ENCODE assay signal across 9 cellular contexts in the genomic region with DNA sequence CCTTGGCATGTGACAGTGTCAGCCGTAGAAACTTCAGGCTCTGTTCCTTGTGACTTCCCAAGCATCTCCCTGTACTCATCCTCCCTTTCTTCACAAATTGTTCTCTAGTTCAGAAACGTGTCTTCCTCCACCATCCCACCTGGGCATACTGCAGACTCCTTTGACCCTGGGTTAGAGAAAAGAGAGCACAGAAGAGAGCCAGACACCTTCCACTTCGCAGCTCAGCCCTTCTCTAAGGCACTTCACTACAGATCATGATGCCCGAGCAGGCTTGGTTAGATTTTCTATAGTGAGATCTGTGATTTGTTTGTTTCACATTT.
A peak's percentile ranks its signal among the peaks of the same experiment; 100 is the strongest.
DNase-seq lines count a peak whose midpoint lies in the region; ATAC-seq, FAIRE-seq and TF ChIP-seq lines count a peak whose summit lies in the region.
"Had no signal": no experiment of that assay in that cellular context is flagged by ENCODE, and none has a peak within 500 bp of the region (broad histone marks: within the 10 kb centered on the region; RNA-seq: fewer than 3 reads in every experiment).

No MANE protein-coding gene starts in this region.

- intact Hi-C loops in mammary epithelial cell (cut with micrococcal nuclease) = loop anchor here (1.0 to 5.0 kb wide), 2 partner anchors 205 to 1310 kb away; no protein-coding TSS in a partner anchor
- intact Hi-C loops in breast epithelium (cut with DNase I; ENCODE audit: low total_unique reads) = no loop called here
- intact Hi-C loops in PC-3 (cut with micrococcal nuclease) = loop anchor here (10.0 kb wide), 1 partner anchor 398 kb away; no protein-coding TSS in a partner anchor

- dilution Hi-C loops in mammary epithelial cell (cut with HindIII; ENCODE audit: low sequenced_read_pairs) = no loop called here

- H3K79me2 ChIP-seq in mammary epithelial cell (ENCODE audit: insufficient read depth, low read length) (no peaks in the 10 kb centered on the region), PC-3 (ENCODE audit: low read length) (no peaks in the 10 kb centered on the region)

- peak; percentile 40 for FAIRE-seq in urothelium cell line (lab: Jason Lieb, UNC)
- no peak for FAIRE-seq in H54 (lab: Jason Lieb, UNC)
- FAIRE-seq: islet of Langerhans had no signal

- H3F3A ChIP-seq in PC-3 (ENCODE audit: low read length, unreplicated experiment) = no peaks in the 10 kb centered on the region

- TF ChIP-seq CTCF in mammary epithelial cell (conservative IDR thresholded peaks at IDR 0.05 in 1 of 2, IDR thresholded peaks at IDR 0.05 in 1 of 2; ENCODE audit: extremely low read depth in 1 of 2, insufficient read depth in 1 of 2, low read depth in 1 of 2, low read length in 2 of 2) (no peak), breast epithelium (IDR thresholded peaks at IDR 0.05) (peak in 1 of 3 donors; percentile 4), PC-3 (conservative IDR thresholded peaks at IDR 0.05; ENCODE audit: low read depth, low read length) (no peak; the same call in 1 of the 2 replicates)

- DNase-seq in mammary epithelial cell = no peak
- no peak for DNase-seq in breast epithelium (ENCODE audit: low spot score in 2 of 2)
- no peak for DNase-seq in PC-3
- DNase-seq in urothelium cell line (ENCODE audit: low spot score) = no peak
- no peak for DNase-seq in HEK293T (ENCODE audit: extremely low spot score)
- DNase-seq in erythroblast (lab: John Stamatoyannopoulos, UW) = no peak
- no peak for DNase-seq in H54 (ENCODE audit: insufficient read length, low spot score)

- POLR2A ChIA-PET in PC-3 (lab: Charles Lee; ENCODE audit: unreplicated experiment) = no interaction called here
- POLR2A ChIA-PET in HEK293T (lab: Yijun Ruan, JAX) = no interaction called here

- H4K20me1 ChIP-seq in mammary epithelial cell (ENCODE audit: insufficient read depth, low read length) = no peaks in the 10 kb centered on the region
- H4K20me1 ChIP-seq in PC-3 (ENCODE audit: low read length) = no peaks in the 10 kb centered on the region

- BruUV-seq in mammary epithelial cell (replicated peaks; lab: Mats Ljungman, UMichigan) (no TSS peak), PC-3 (replicated peaks; lab: Mats Ljungman, UMichigan) (no TSS peak)

- no peak overlapping the region for H3K9ac ChIP-seq in mammary epithelial cell (ENCODE audit: insufficient read depth, low read length)
- H3K9ac ChIP-seq in PC-3 (ENCODE audit: low read length) = no peak overlapping the region

- H2AFZ ChIP-seq in mammary epithelial cell (ENCODE audit: low read depth, low read length) = peak overlapping the region; percentile 5
- peak overlapping the region; percentile 36; the same call in 1 of the 2 replicates for H2AFZ ChIP-seq in PC-3 (ENCODE audit: low read length)

- H3K4me2 ChIP-seq in mammary epithelial cell (ENCODE audit: insufficient read depth, low read depth, low read length) (no peak overlapping the region), PC-3 (ENCODE audit: low read length) (peak overlapping the region; percentile 15; the same call in 1 of the 2 replicates)

- no peak overlapping the region for H3K4me3 ChIP-seq in mammary epithelial cell (replicated peaks in 1 of 3; ENCODE audit: insufficient read depth in 1 of 3, low read depth in 2 of 3, low read length in 3 of 3)
- H3K4me3 ChIP-seq in breast epithelium = no peak overlapping the region
- H3K4me3 ChIP-seq in PC-3 (ENCODE audit: low read length) = no peak overlapping the region

- H3K36me3 ChIP-seq in mammary epithelial cell (ENCODE audit: insufficient read depth, low read length) = no peaks in the 10 kb centered on the region
- no peaks in the 10 kb centered on the region for H3K36me3 ChIP-seq in breast epithelium
- no peaks in the 10 kb centered on the region for H3K36me3 ChIP-seq in PC-3 (ENCODE audit: low read depth, low read length)

- H3K27me3 ChIP-seq in mammary epithelial cell (ENCODE audit: insufficient read depth, low read length) (no peaks in the 10 kb centered on the region), breast epithelium (no peaks in the 10 kb centered on the region), PC-3 (ENCODE audit: low read length) (no peaks in the 10 kb centered on the region)

- in situ Hi-C loops in mammary epithelial cell (cut with MboI; ENCODE audit: low sequenced_read_pairs in 2 of 2) = no loop called here

- no peak overlapping the region for H3K27ac ChIP-seq in mammary epithelial cell (ENCODE audit: insufficient read depth, low read depth, low read length)
- no peak overlapping the region for H3K27ac ChIP-seq in breast epithelium
- no peak overlapping the region for H3K27ac ChIP-seq in PC-3 (ENCODE audit: low read length)

- CTCF ChIA-PET in mammary epithelial cell (lab: Charles Lee; ENCODE audit: low non-redundant PET) (interaction anchor here (0.6 kb wide), 1 partner anchor 50 kb away, joined by 4 read pairs; no protein-coding TSS in a partner anchor), PC-3 (lab: Charles Lee) (no interaction called here), HEK293T (lab: Yijun Ruan, JAX) (interaction anchor here (0.6 to 1.0 kb wide), 3 partner anchors 32 to 1207 kb away, joined by 3 to 4 read pairs (median 3); no protein-coding TSS in a partner anchor)

- peak; percentile 19 for ATAC-seq in HG02759 (IDR thresholded peaks at IDR 0.05; ENCODE audit: unreplicated experiment)
- ATAC-seq in PC-3 = 0 out of 2 replicates have a peak, but pooled peaks have one; percentile 12

- 25% methylated on average over 4 of the region's 4 CpGs for WGBS in mammary epithelial cell (ENCODE audit: low coverage, missing lambda C conversion rate)

- H3K9me3 ChIP-seq in mammary epithelial cell (replicated peaks; ENCODE audit: insufficient read depth, low read length) = no peaks in the 10 kb centered on the region
- H3K9me3 ChIP-seq in breast epithelium = no peaks in the 10 kb centered on the region
- H3K9me3 ChIP-seq in PC-3 (ENCODE audit: low read length) = no peaks in the 10 kb centered on the region

- no peak for TF ChIP-seq POLR2A in breast epithelium (IDR thresholded peaks at IDR 0.05)
- TF ChIP-seq POLR2A in erythroblast (IDR thresholded peaks at IDR 0.05; ENCODE audit: low read length) = no peak
- no peak for TF ChIP-seq POLR2A in H54 (IDR thresholded peaks at IDR 0.05; ENCODE audit: low read depth, low read length)

- no peaks in the 10 kb centered on the region for H3K4me1 ChIP-seq in mammary epithelial cell (ENCODE audit: insufficient read depth, low read length)
- no peaks in the 10 kb centered on the region for H3K4me1 ChIP-seq in breast epithelium
- H3K4me1 ChIP-seq in PC-3 (ENCODE audit: insufficient read depth, low read length) = no peaks in the 10 kb centered on the region

- H3K9me2 ChIP-seq in PC-3 (replicated peaks; ENCODE audit: low read length) = no peaks in the 10 kb centered on the region

TF ChIP-seq in HEK293T, 16 proteins besides CTCF, POLR2A, EP300 and RAD21:
- TF ChIP-seq FOXM1 (IDR thresholded peaks at IDR 0.05; ENCODE audit: borderline replicate concordance) (no peak), FOXK2 (IDR thresholded peaks at IDR 0.05) (no peak), ZNF384 (IDR thresholded peaks at IDR 0.05) (no peak)
